ENCODE assay signal across 16 cellular contexts in the genomic region with DNA sequence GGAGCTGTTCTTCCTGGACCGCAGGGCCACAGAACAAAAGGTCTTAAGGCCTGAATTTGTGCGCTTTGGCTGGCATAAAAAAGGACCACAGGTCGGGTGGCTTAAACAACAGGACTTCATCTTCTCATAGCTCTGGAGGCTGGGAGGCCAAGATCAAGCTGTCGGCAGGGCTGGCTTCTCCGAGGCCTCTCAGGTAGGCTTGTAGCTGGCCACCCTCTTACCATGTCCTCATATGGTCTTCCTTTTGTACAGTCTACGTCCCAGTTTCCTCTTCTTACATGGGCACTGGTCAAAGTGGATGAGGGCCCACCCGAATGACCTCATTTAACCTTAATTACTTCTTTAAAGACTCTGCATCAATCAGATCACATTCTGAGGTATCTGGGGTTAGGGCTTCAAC.
DNase-seq lines count a peak whose midpoint lies in the region; ATAC-seq and TF ChIP-seq lines count a peak whose summit lies in the region.
"Had no signal": no experiment of that assay in that cellular context is flagged by ENCODE, and none has a peak within 500 bp of the region (broad histone marks: within the 10 kb centered on the region; RNA-seq: fewer than 3 reads in every experiment).

No MANE protein-coding gene starts in this region.

- peaks cover 21% of the 10 kb centered on the region for H3K27me3 Mint-ChIP-seq in nephron progenitor cell (ENCODE audit: low read depth, poor library complexity)
- peaks cover 3% of the 10 kb centered on the region; the same call in 1 of the 2 replicates for H3K27me3 Mint-ChIP-seq in WTC11 (ENCODE audit: low read depth)

- TF ChIP-seq CTCF in heart left ventricle (IDR thresholded peaks at IDR 0.05), result no peak
- TF ChIP-seq CTCF in coronary artery (IDR thresholded peaks at IDR 0.05), result no peak
- no peak for TF ChIP-seq CTCF in nephron progenitor cell (IDR thresholded peaks at IDR 0.05)
- TF ChIP-seq CTCF in WTC11 (IDR thresholded peaks at IDR 0.05), result no peak

- POLR2A ChIA-PET in WTC11 (lab: Charles Lee), result no interaction called here

- H3K4me3 ChIP-seq in heart left ventricle (no peak overlapping the region), coronary artery (no peak overlapping the region)
- H3K4me3 ChIP-seq: BLaER1 had no signal

- H3K4me1 ChIP-seq in heart left ventricle, result peaks cover 0 to 4% (median 0%) of the 10 kb centered on the region in 12 donors

- H3K9me3 Mint-ChIP-seq in nephron progenitor cell, result peaks cover 8% of the 10 kb centered on the region
- H3K9me3 Mint-ChIP-seq in WTC11, result peaks cover 8% of the 10 kb centered on the region
- H3K9me3 Mint-ChIP-seq: H9 had no signal

- H3K4me3 Mint-ChIP-seq in nephron progenitor cell (no peak overlapping the region), WTC11 (no peak overlapping the region)
- H3K4me3 Mint-ChIP-seq: CD14-positive monocyte; CD4-positive, alpha-beta memory T cell; H9 had no signal

- ATAC-seq in heart left ventricle (no peak), WTC11 (no peak), HG02938 (IDR thresholded peaks at IDR 0.05; ENCODE audit: unreplicated experiment) (no peak)

- intact Hi-C loops in cardiac septum (cut with DNase I) (no loop called here), heart left ventricle (cut with DNase I) (no loop called here)

- H3K27me3 ChIP-seq in heart left ventricle, result no peaks in the 10 kb centered on the region
- H3K27me3 ChIP-seq: BLaER1 had no signal

- H3K4me1 Mint-ChIP-seq in nephron progenitor cell (peaks cover 87% of the 10 kb centered on the region), WTC11 (peaks cover 71% of the 10 kb centered on the region)
- H3K4me1 Mint-ChIP-seq: CD14-positive monocyte; CD4-positive, alpha-beta memory T cell had no signal

- no peaks in the 10 kb centered on the region for H3K36me3 ChIP-seq in heart left ventricle
- H3K36me3 ChIP-seq: BLaER1 had no signal

- CTCF ChIA-PET in WTC11 (lab: Charles Lee), result no interaction called here

- no peak for TF ChIP-seq POLR2A in heart left ventricle (IDR thresholded peaks at IDR 0.05)

- DNase-seq in cardiac septum (ENCODE audit: low spot score), result peak; percentile 39
- no peak for DNase-seq in heart left ventricle
- peak; percentile 19 for DNase-seq in coronary artery (ENCODE audit: low spot score)
- DNase-seq in nephron progenitor cell, result no peak
- no peak for DNase-seq in WTC11 (ENCODE audit: low spot score)
- DNase-seq in activated naive CD4-positive, alpha-beta T cell treated with Interleukin-2 at 50 U/mL for 16 hours, result no peak
- DNase-seq: 8988T; CD4-positive, alpha-beta memory T cell; DMS153; DMS79; GF-D8; GOT3; H9 had no signal

- WGBS in heart left ventricle, 4 donors, result 89 to 94% (median 91%) methylated on average over 7 of the region's 7 CpGs

- H3K27ac Mint-ChIP-seq in nephron progenitor cell, result peak overlapping the region; percentile 53
- H3K27ac Mint-ChIP-seq in WTC11, result no peak overlapping the region
- H3K27ac Mint-ChIP-seq: CD4-positive, alpha-beta memory T cell; H9 had no signal

- H3K36me3 Mint-ChIP-seq in nephron progenitor cell (ENCODE audit: low read depth), result no peaks in the 10 kb centered on the region
- H3K36me3 Mint-ChIP-seq in WTC11, result no peaks in the 10 kb centered on the region
- H3K36me3 Mint-ChIP-seq: CD14-positive monocyte; CD4-positive, alpha-beta memory T cell had no signal

- H3K27ac ChIP-seq in heart left ventricle (no peak overlapping the region), coronary artery (no peak overlapping the region)
- H3K27ac ChIP-seq: BLaER1 had no signal

- H3K9me3 ChIP-seq in heart left ventricle, result no peaks in the 10 kb centered on the region
- H3K9me3 ChIP-seq: BLaER1 had no signal

TF ChIP-seq in WTC11, 78 proteins besides CTCF, POLR2A, EP300 and RAD21:
- TF ChIP-seq, protein P1, sequence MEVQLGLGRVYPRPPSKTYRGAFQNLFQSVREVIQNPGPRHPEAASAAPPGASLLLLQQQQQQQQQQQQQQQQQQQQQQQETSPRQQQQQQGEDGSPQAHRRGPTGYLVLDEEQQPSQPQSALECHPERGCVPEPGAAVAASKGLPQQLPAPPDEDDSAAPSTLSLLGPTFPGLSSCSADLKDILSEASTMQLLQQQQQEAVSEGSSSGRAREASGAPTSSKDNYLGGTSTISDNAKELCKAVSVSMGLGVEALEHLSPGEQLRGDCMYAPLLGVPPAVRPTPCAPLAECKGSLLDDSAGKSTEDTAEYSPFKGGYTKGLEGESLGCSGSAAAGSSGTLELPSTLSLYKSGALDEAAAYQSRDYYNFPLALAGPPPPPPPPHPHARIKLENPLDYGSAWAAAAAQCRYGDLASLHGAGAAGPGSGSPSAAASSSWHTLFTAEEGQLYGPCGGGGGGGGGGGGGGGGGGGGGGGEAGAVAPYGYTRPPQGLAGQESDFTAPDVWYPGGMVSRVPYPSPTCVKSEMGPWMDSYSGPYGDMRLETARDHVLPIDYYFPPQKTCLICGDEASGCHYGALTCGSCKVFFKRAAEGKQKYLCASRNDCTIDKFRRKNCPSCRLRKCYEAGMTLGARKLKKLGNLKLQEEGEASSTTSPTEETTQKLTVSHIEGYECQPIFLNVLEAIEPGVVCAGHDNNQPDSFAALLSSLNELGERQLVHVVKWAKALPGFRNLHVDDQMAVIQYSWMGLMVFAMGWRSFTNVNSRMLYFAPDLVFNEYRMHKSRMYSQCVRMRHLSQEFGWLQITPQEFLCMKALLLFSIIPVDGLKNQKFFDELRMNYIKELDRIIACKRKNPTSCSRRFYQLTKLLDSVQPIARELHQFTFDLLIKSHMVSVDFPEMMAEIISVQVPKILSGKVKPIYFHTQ (CRISPR knock-in tag; IDR thresholded peaks at IDR 0.05), result no peak
- TF ChIP-seq, protein P2, sequence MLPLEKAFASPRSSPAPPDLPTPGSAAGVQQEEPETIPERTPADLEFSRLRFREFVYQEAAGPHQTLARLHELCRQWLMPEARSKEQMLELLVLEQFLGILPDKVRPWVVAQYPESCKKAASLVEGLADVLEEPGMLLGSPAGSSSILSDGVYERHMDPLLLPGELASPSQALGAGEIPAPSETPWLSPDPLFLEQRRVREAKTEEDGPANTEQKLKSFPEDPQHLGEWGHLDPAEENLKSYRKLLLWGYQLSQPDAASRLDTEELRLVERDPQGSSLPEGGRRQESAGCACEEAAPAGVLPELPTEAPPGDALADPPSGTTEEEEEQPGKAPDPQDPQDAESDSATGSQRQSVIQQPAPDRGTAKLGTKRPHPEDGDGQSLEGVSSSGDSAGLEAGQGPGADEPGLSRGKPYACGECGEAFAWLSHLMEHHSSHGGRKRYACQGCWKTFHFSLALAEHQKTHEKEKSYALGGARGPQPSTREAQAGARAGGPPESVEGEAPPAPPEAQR (CRISPR knock-in tag; IDR thresholded peaks at IDR 0.05), result no peak
- TF ChIP-seq ZNF671 (CRISPR knock-in tag; IDR thresholded peaks at IDR 0.05) (no peak), FOXP1 (CRISPR knock-in tag; IDR thresholded peaks at IDR 0.05; ENCODE audit: borderline replicate concordance) (no peak), ATF1 (CRISPR knock-in tag; IDR thresholded peaks at IDR 0.05) (no peak)
- TF ChIP-seq, protein P3, sequence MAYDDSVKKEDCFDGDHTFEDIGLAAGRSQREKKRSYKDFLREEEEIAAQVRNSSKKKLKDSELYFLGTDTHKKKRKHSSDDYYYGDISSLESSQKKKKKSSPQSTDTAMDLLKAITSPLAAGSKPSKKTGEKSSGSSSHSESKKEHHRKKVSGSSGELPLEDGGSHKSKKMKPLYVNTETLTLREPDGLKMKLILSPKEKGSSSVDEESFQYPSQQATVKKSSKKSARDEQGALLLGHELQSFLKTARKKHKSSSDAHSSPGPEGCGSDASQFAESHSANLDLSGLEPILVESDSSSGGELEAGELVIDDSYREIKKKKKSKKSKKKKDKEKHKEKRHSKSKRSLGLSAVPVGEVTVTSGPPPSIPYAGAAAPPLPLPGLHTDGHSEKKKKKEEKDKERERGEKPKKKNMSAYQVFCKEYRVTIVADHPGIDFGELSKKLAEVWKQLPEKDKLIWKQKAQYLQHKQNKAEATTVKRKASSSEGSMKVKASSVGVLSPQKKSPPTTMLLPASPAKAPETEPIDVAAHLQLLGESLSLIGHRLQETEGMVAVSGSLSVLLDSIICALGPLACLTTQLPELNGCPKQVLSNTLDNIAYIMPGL (CRISPR knock-in tag; IDR thresholded peaks at IDR 0.05), result no peak
- TF ChIP-seq, protein P4, sequence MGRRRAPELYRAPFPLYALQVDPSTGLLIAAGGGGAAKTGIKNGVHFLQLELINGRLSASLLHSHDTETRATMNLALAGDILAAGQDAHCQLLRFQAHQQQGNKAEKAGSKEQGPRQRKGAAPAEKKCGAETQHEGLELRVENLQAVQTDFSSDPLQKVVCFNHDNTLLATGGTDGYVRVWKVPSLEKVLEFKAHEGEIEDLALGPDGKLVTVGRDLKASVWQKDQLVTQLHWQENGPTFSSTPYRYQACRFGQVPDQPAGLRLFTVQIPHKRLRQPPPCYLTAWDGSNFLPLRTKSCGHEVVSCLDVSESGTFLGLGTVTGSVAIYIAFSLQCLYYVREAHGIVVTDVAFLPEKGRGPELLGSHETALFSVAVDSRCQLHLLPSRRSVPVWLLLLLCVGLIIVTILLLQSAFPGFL (CRISPR knock-in tag; IDR thresholded peaks at IDR 0.05; ENCODE audit: borderline replicate concordance), result no peak
- TF ChIP-seq, protein P5, sequence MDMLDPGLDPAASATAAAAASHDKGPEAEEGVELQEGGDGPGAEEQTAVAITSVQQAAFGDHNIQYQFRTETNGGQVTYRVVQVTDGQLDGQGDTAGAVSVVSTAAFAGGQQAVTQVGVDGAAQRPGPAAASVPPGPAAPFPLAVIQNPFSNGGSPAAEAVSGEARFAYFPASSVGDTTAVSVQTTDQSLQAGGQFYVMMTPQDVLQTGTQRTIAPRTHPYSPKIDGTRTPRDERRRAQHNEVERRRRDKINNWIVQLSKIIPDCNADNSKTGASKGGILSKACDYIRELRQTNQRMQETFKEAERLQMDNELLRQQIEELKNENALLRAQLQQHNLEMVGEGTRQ (CRISPR knock-in tag; IDR thresholded peaks at IDR 0.05), result no peak

Comparison
In these comparisons a context has a peak if more than half of its experiments do, and no peak if none do; other contexts are left out.
1. DNase-seq: peak in cardiac septum (single experiment) and coronary artery (single experiment); none in heart left ventricle (0 of 5), nephron progenitor cell (single experiment), WTC11 (single experiment) and activated naive CD4-positive, alpha-beta T cell treated with Interleukin-2 at 50 U/mL for 16 hours (single experiment).